30 cellular contexts compared by ENCODE assay signal in genomic region chr6:36797653-36798052, GRCh38. TPM values are rescaled to one million over a fixed set of nuclear protein-coding genes. Genes with fewer than 3 reads are reported as not detected.
"Had no signal": no experiment of that assay in that cellular context is flagged by ENCODE, and none has a peak within 500 bp of the region (broad histone marks: within the 10 kb centered on the region; RNA-seq: fewer than 3 reads in every experiment).

No MANE protein-coding gene starts in this region.

- H3K4me1 ChIP-seq: colonic mucosa, esophagus muscularis mucosa, esophagus squamous epithelium, foreskin keratinocyte, gastrocnemius medialis, gastroesophageal sphincter had no signal

- H3K27ac ChIP-seq: colonic mucosa, coronary artery, dorsolateral prefrontal cortex, epithelial cell of prostate, esophagus muscularis mucosa, esophagus squamous epithelium, foreskin keratinocyte, gastrocnemius medialis, gastroesophageal sphincter, heart left ventricle, heart right ventricle had no signal

- H3K27ac Mint-ChIP-seq: dendritic cell treated with granulocyte-macrophage colony-stimulating factor and Interleukin-4, amounts not matched to agents 40 ng/mL and 50 ng/mL, for 4 days; effector memory CD8-positive, alpha-beta T cell; endodermal cell had no signal

- H3K9me3 Mint-ChIP-seq: dendritic cell treated with granulocyte-macrophage colony-stimulating factor and Interleukin-4, amounts not matched to agents 40 ng/mL and 50 ng/mL, for 4 days; effector memory CD8-positive, alpha-beta T cell; endodermal cell had no signal

- H3K36me3 ChIP-seq: colonic mucosa, esophagus squamous epithelium, gastrocnemius medialis, gastroesophageal sphincter had no signal

- H3K4me3 Mint-ChIP-seq: dendritic cell treated with granulocyte-macrophage colony-stimulating factor and Interleukin-4, amounts not matched to agents 40 ng/mL and 50 ng/mL, for 4 days; effector memory CD8-positive, alpha-beta T cell; endodermal cell had no signal

- H3K9me3 ChIP-seq: colonic mucosa, esophagus muscularis mucosa, esophagus squamous epithelium, gastrocnemius medialis, gastroesophageal sphincter, heart left ventricle, heart right ventricle had no signal

- H3K27me3 ChIP-seq: colonic mucosa, dorsolateral prefrontal cortex, gastrocnemius medialis, heart left ventricle, heart right ventricle had no signal

- H3K4me3 ChIP-seq: colonic mucosa, coronary artery, dorsolateral prefrontal cortex, esophagus muscularis mucosa, esophagus squamous epithelium, gastrocnemius medialis, gastroesophageal sphincter, heart left ventricle, heart right ventricle had no signal

- FAIRE-seq: colon, endometrium, endothelial cell of umbilical vein, frontal cortex had no signal

- DNase-seq: colonic mucosa; cortex of kidney; dermis blood vessel endothelial cell; dorsolateral prefrontal cortex; effector CD4-positive, alpha-beta T cell; effector CD8-positive, alpha-beta T cell; effector memory CD4-positive, alpha-beta T cell; effector memory CD8-positive, alpha-beta T cell; endodermal cell; erythroblast; esophagus squamous epithelium; foreskin fibroblast; foreskin keratinocyte; foreskin melanocyte; gastrocnemius medialis; glutamatergic neuron; head of caudate nucleus; heart left ventricle; heart right ventricle had no signal

- ATAC-seq: effector memory CD8-positive, alpha-beta T cell; esophagus mucosa; foreskin keratinocyte; gastrocnemius medialis; gastroesophageal sphincter; heart left ventricle; heart right ventricle had no signal

RNA-seq across cellular contexts. Expression of gene CPNE5, which starts 41.6 kb away (rescaled TPM):
- total RNA-seq: fibroblast of lung, foreskin keratinocyte had no signal
